ENCODE assay signal across 24 cellular contexts in genomic region chr1:63914241-63914640, GRCh38.
DNase-seq lines count a peak whose midpoint lies in the region; ATAC-seq, FAIRE-seq and TF ChIP-seq lines count a peak whose summit lies in the region.
"Had no signal": no experiment of that assay in that cellular context is flagged by ENCODE, and none has a peak within 500 bp of the region (broad histone marks: within the 10 kb centered on the region; RNA-seq: fewer than 3 reads in every experiment).

No MANE protein-coding gene starts in this region.

- CTCF ChIA-PET in mammary epithelial cell (lab: Charles Lee; ENCODE audit: low non-redundant PET), result interaction anchor here (0.6 kb wide), 1 partner anchor 13 kb away, joined by 4 read pairs; no protein-coding TSS in a partner anchor

- no peak for TF ChIP-seq POLR2A in breast epithelium (IDR thresholded peaks at IDR 0.05)

- ATAC-seq in thoracic aorta (ENCODE audit: insufficient number of reproducible peaks, low FRiP score, low read depth), result no peak

- 86% methylated on average over 5 of the region's 5 CpGs for WGBS in mammary epithelial cell (ENCODE audit: low coverage, missing lambda C conversion rate)

- H3K27me3 ChIP-seq in mammary epithelial cell (ENCODE audit: insufficient read depth, low read length) (no peaks in the 10 kb centered on the region), breast epithelium (no peaks in the 10 kb centered on the region), bronchial epithelial cell (ENCODE audit: control insufficient read depth, insufficient read depth, low read length) (no peaks in the 10 kb centered on the region), iPS-20b (ENCODE audit: insufficient read depth, low read length) (no peaks in the 10 kb centered on the region), thoracic aorta (replicated peaks; ENCODE audit: insufficient read depth) (no peaks in the 10 kb centered on the region)
- H3K27me3 ChIP-seq: brain microvascular endothelial cell had no signal

- H3K4me1 ChIP-seq in mammary epithelial cell (ENCODE audit: insufficient read depth, low read length) (peaks cover 16% of the 10 kb centered on the region), breast epithelium (no peaks in the 10 kb centered on the region), iPS-20b (ENCODE audit: insufficient read depth, low read length) (peaks cover 49% of the 10 kb centered on the region), thoracic aorta (ENCODE audit: control insufficient read depth in 1 of 2, low read depth in 2 of 2) (peaks cover 10 to 80% of the 10 kb centered on the region in 2 donors)

- H3K36me3 Mint-ChIP-seq in activated T-cell treated with anti-CD3 and anti-CD28 coated beads, Interleukin-2, amount 50 U/mL, for 24 hours (ENCODE audit: low read depth), result no peaks in the 10 kb centered on the region

- in situ Hi-C loops in mammary epithelial cell (cut with MboI; ENCODE audit: low sequenced_read_pairs in 2 of 2), result no loop called here

- H3K9ac ChIP-seq in mammary epithelial cell (ENCODE audit: insufficient read depth, low read length), result no peak overlapping the region
- H3K9ac ChIP-seq in iPS-20b (ENCODE audit: low read depth, low read length), result peak overlapping the region; percentile 23

- H3K4me3 ChIP-seq in mammary epithelial cell (replicated peaks in 1 of 3; ENCODE audit: insufficient read depth in 1 of 3, low read depth in 2 of 3, low read length in 3 of 3) (no peak overlapping the region), breast epithelium (no peak overlapping the region), bronchial epithelial cell (ENCODE audit: low read depth, low read length) (no peak overlapping the region), iPS-20b (ENCODE audit: low read length) (no peak overlapping the region), thoracic aorta (peak overlapping the region; percentile 51)

- BruUV-seq in mammary epithelial cell (replicated peaks; lab: Mats Ljungman, UMichigan), result no TSS peak

- dilution Hi-C loops in mammary epithelial cell (cut with HindIII; ENCODE audit: low sequenced_read_pairs), result no loop called here

- no peak for FAIRE-seq in bronchial epithelial cell (lab: Jason Lieb, UNC)
- FAIRE-seq: endothelial cell of umbilical vein, TTC549 had no signal

- H3K27me3 Mint-ChIP-seq in activated T-cell treated with anti-CD3 and anti-CD28 coated beads, Interleukin-2, amount 50 U/mL, for 24 hours, result peaks cover 25% of the 10 kb centered on the region

- peak overlapping the region; percentile 36 for H3K4me2 ChIP-seq in mammary epithelial cell (ENCODE audit: insufficient read depth, low read depth, low read length)

- H3K9me3 Mint-ChIP-seq in activated T-cell treated with anti-CD3 and anti-CD28 coated beads, Interleukin-2, amount 50 U/mL, for 24 hours, result no peaks in the 10 kb centered on the region
- H3K9me3 Mint-ChIP-seq: activated T-helper 2 cell treated with anti-CD3 and anti-CD28 coated beads, Interferon-gamma antibody, Interleukin-2, Interleukin-4, amounts not matched to agents 10 μg/mL and 5 μg/mL and 100 μg/mL, durations not matched to agents 14 hours and 24 hours and 36 hours; neural crest cell had no signal

- no peak overlapping the region for H3K4me3 Mint-ChIP-seq in activated T-cell treated with anti-CD3 and anti-CD28 coated beads, Interleukin-2, amount 50 U/mL, for 24 hours
- H3K4me3 Mint-ChIP-seq: B cell, neural crest cell had no signal

- no peaks in the 10 kb centered on the region for H3K4me1 Mint-ChIP-seq in activated T-cell treated with anti-CD3 and anti-CD28 coated beads, Interleukin-2, amount 50 U/mL, for 24 hours (ENCODE audit: low read depth)
- H3K4me1 Mint-ChIP-seq: B cell had no signal

- no peaks in the 10 kb centered on the region for H3K9me3 ChIP-seq in mammary epithelial cell (replicated peaks; ENCODE audit: insufficient read depth, low read length)
- no peaks in the 10 kb centered on the region for H3K9me3 ChIP-seq in breast epithelium
- no peaks in the 10 kb centered on the region for H3K9me3 ChIP-seq in iPS-20b (ENCODE audit: insufficient read depth, low read depth, low read length)
- no peaks in the 10 kb centered on the region for H3K9me3 ChIP-seq in thoracic aorta

- no peak for TF ChIP-seq CTCF in mammary epithelial cell (conservative IDR thresholded peaks at IDR 0.05 in 1 of 2, IDR thresholded peaks at IDR 0.05 in 1 of 2; ENCODE audit: extremely low read depth in 1 of 2, insufficient read depth in 1 of 2, low read depth in 1 of 2, low read length in 2 of 2)
- no peak for TF ChIP-seq CTCF in breast epithelium (IDR thresholded peaks at IDR 0.05)
- TF ChIP-seq CTCF in bronchial epithelial cell (IDR thresholded peaks at IDR 0.05; ENCODE audit: insufficient read depth, low read length, severe bottlenecking), result no peak
- TF ChIP-seq CTCF in thoracic aorta (IDR thresholded peaks at IDR 0.05), result no peak

- H3K27ac ChIP-seq in mammary epithelial cell (ENCODE audit: insufficient read depth, low read depth, low read length), result no peak overlapping the region
- no peak overlapping the region for H3K27ac ChIP-seq in breast epithelium
- peak overlapping the region; percentile 39 for H3K27ac ChIP-seq in iPS-20b (ENCODE audit: low read length)
- peak overlapping the region; percentile 62 to 63 for H3K27ac ChIP-seq in thoracic aorta
- H3K27ac ChIP-seq: brain microvascular endothelial cell had no signal

- H3K27ac Mint-ChIP-seq in activated T-cell treated with anti-CD3 and anti-CD28 coated beads, Interleukin-2, amount 50 U/mL, for 24 hours, result no peak overlapping the region
- H3K27ac Mint-ChIP-seq: activated T-helper 2 cell treated with anti-CD3 and anti-CD28 coated beads, Interferon-gamma antibody, Interleukin-2, Interleukin-4, amounts not matched to agents 10 μg/mL and 5 μg/mL and 100 μg/mL, durations not matched to agents 14 hours and 24 hours and 36 hours; B cell had no signal

- DNase-seq in mammary epithelial cell (peak; percentile 39), breast epithelium (ENCODE audit: low spot score in 2 of 2) (no peak), bronchial epithelial cell (ENCODE audit: low read depth) (peak; percentile 17), thoracic aorta (ENCODE audit: low spot score) (no peak), germinal center (ENCODE audit: low spot score) (no peak), RPMI8226 (no peak)
- no peak for DNase-seq in activated T-cell treated with anti-CD3 and anti-CD28 coated beads, Interleukin-2, amount 50 U/mL, for 24 hours
- DNase-seq: activated CD4-positive, alpha-beta T cell treated with anti-CD3 and anti-CD28 coated beads for 4 hours; brain microvascular endothelial cell; dermis blood vessel endothelial cell; DND-41; HCEC 1CT; kidney glomerular epithelial cell; NCI-H1105 treated with DMSO at 0.1 percent for 48 hours; NCI-H2081; NCI-H510A; stimulated activated CD4-positive, alpha-beta T cell treated with anti-CD3 and anti-CD28 coated beads, Interleukin-4, amount 100 ng/mL, for 4 hours; SW 1271 had no signal

- H2AFZ ChIP-seq in mammary epithelial cell (ENCODE audit: low read depth, low read length), result no peak overlapping the region

- peaks cover 28% of the 10 kb centered on the region for H3K79me2 ChIP-seq in mammary epithelial cell (ENCODE audit: insufficient read depth, low read length)

- no peaks in the 10 kb centered on the region for H3K36me3 ChIP-seq in mammary epithelial cell (ENCODE audit: insufficient read depth, low read length)
- no peaks in the 10 kb centered on the region for H3K36me3 ChIP-seq in breast epithelium
- H3K36me3 ChIP-seq in bronchial epithelial cell (ENCODE audit: control insufficient read depth, insufficient read depth, low read length), result no peaks in the 10 kb centered on the region
- H3K36me3 ChIP-seq in iPS-20b (ENCODE audit: insufficient read depth, low read depth, low read length), result no peaks in the 10 kb centered on the region
- no peaks in the 10 kb centered on the region for H3K36me3 ChIP-seq in thoracic aorta
- H3K36me3 ChIP-seq: brain microvascular endothelial cell had no signal

- H4K20me1 ChIP-seq in mammary epithelial cell (ENCODE audit: insufficient read depth, low read length), result no peaks in the 10 kb centered on the region

- intact Hi-C loops in mammary epithelial cell (cut with micrococcal nuclease) (no loop called here), breast epithelium (cut with DNase I; ENCODE audit: low total_unique reads) (no loop called here)

Comparison
In these comparisons a context has a peak if more than half of its experiments do, and no peak if none do; other contexts are left out.
1. DNase-seq: peak in mammary epithelial cell (single experiment) and bronchial epithelial cell (single experiment); none in breast epithelium (0 of 2), thoracic aorta (single experiment), activated T-cell treated with anti-CD3 and anti-CD28 coated beads, Interleukin-2, amount 50 U/mL, for 24 hours (single experiment), germinal center (single experiment) and RPMI8226 (single experiment).
2. H3K27ac ChIP-seq: peak in iPS-20b (single experiment) and thoracic aorta (2 of 2); none in mammary epithelial cell (single experiment) and breast epithelium (0 of 2).